1 cellular context compared by ENCODE assay signal in genomic region chr5:149028984-149029383, GRCh38.
TF ChIP-seq lines count a peak whose summit lies in the region.

No MANE protein-coding gene starts in this region.

TF ChIP-seq in endothelial cell of umbilical vein, 7 proteins besides CTCF, POLR2A, EP300 and RAD21 (continued from another document):
- no peak for TF ChIP-seq EZH2 (IDR thresholded peaks at IDR 0.05; ENCODE audit: borderline replicate concordance, low read depth, low read length, severe bottlenecking)
- peak; percentile 58 for TF ChIP-seq FOS (IDR thresholded peaks at IDR 0.05; ENCODE audit: borderline replicate concordance, insufficient read depth, low read length)
- peak; percentile 70 for TF ChIP-seq MYC (IDR thresholded peaks at IDR 0.05; ENCODE audit: low read depth, low read length)
TF ChIP-seq in endothelial cell of umbilical vein: peak in this region for 3.
